In genomic region chr14:23494223-23494622, GRCh38 we compare ENCODE assay signal across 16 cellular contexts. TPM values are rescaled to one million over a fixed set of nuclear protein-coding genes. Genes with fewer than 3 reads are reported as not detected.
A peak's percentile ranks its signal among the peaks of the same experiment; 100 is the strongest.
DNase-seq lines count a peak whose midpoint lies in the region; ATAC-seq and TF ChIP-seq lines count a peak whose summit lies in the region.
"Had no signal": no experiment of that assay in that cellular context is flagged by ENCODE, and none has a peak within 500 bp of the region (broad histone marks: within the 10 kb centered on the region; RNA-seq: fewer than 3 reads in every experiment).

No MANE protein-coding gene starts in this region.

- H3K27me3 Mint-ChIP-seq in natural killer cell (ENCODE audit: low read depth in 2 of 2), result no peaks in the 10 kb centered on the region
- H3K27me3 Mint-ChIP-seq: activated B cell treated with CpG ODN at 0.5 μM for 24 hours; activated naive CD8-positive, alpha-beta T cell had no signal

- no peaks in the 10 kb centered on the region for H3K4me1 Mint-ChIP-seq in natural killer cell
- H3K4me1 Mint-ChIP-seq: activated B cell treated with CpG ODN at 0.5 μM for 24 hours had no signal

- 0 out of 2 replicates have a peak overlapping the region, but pooled peaks have one; percentile 3 for H3K9ac ChIP-seq in HUES48 (ENCODE audit: low read depth, low read length)

- H3K4me3 Mint-ChIP-seq in natural killer cell, result no peak overlapping the region
- H3K4me3 Mint-ChIP-seq: activated B cell treated with CpG ODN at 0.5 μM for 24 hours; activated naive CD8-positive, alpha-beta T cell had no signal

- H3K36me3 Mint-ChIP-seq in natural killer cell, result no peaks in the 10 kb centered on the region
- H3K36me3 Mint-ChIP-seq: activated naive CD8-positive, alpha-beta T cell had no signal

- no peak overlapping the region for H3K4me3 ChIP-seq in HUES48 (ENCODE audit: low read depth, low read length)
- H3K4me3 ChIP-seq: Peyer's patch, spleen had no signal

- DNase-seq in AG08396 (ENCODE audit: low spot score) (peak; percentile 25), cerebellar cortex (ENCODE audit: low spot score) (peak; percentile 85), kidney tubule cell (ENCODE audit: low spot score) (peak; percentile 9), natural killer cell (no peak), NCI-H1436 treated with DMSO at 0.1 percent for 48 hours (lab: John Stamatoyannopoulos, UW) (no peak), NCI-H1694 (lab: John Stamatoyannopoulos, UW) (no peak), activated T-cell treated with anti-CD3 and anti-CD28 coated beads for 4 hours (no peak)
- DNase-seq: activated B cell treated with CpG ODN at 0.5 μM for 24 hours, NCI-H510A treated with DMSO at 0.1 percent for 48 hours, Peyer's patch, spleen, SW 1271 had no signal

- no peak overlapping the region for H3K27ac Mint-ChIP-seq in natural killer cell
- H3K27ac Mint-ChIP-seq: activated B cell treated with CpG ODN at 0.5 μM for 24 hours; activated naive CD8-positive, alpha-beta T cell had no signal

- H3K4me1 ChIP-seq in HUES48 (ENCODE audit: control insufficient read depth, insufficient read depth, low read length), result peaks cover 14% of the 10 kb centered on the region
- H3K4me1 ChIP-seq: Peyer's patch had no signal

- no peaks in the 10 kb centered on the region for H3K9me3 ChIP-seq in HUES48 (ENCODE audit: control insufficient read depth, insufficient read depth, low read length)
- H3K9me3 ChIP-seq: Peyer's patch, spleen had no signal

- H3K27me3 ChIP-seq in HUES48 (ENCODE audit: control insufficient read depth, insufficient read depth, low read length), result no peaks in the 10 kb centered on the region
- H3K27me3 ChIP-seq: Peyer's patch, spleen had no signal

- H3K36me3 ChIP-seq in HUES48 (ENCODE audit: control insufficient read depth, insufficient read depth, low read length), result no peaks in the 10 kb centered on the region
- H3K36me3 ChIP-seq: Peyer's patch had no signal

- intact Hi-C loops in natural killer cell (cut with micrococcal nuclease), result no loop called here

- TF ChIP-seq CTCF in natural killer cell (IDR thresholded peaks at IDR 0.05), result no peak

- ATAC-seq in natural killer cell, result no peak

- H3K27ac ChIP-seq in HUES48 (ENCODE audit: low read depth, low read length), result peak overlapping the region; percentile 85
- H3K27ac ChIP-seq: epithelial cell of prostate, Peyer's patch, spleen had no signal

- no peaks in the 10 kb centered on the region for H3K9me3 Mint-ChIP-seq in natural killer cell
- H3K9me3 Mint-ChIP-seq: activated B cell treated with CpG ODN at 0.5 μM for 24 hours had no signal

RNA-seq across cellular contexts. Expression of gene NGDN, which starts 24.7 kb away (rescaled TPM):
- total RNA-seq in natural killer cell, result 100 to 1,000 TPM; 110 to 136 (median 126) TPM

RNA-seq across cellular contexts. Expression of gene ZFHX2, which starts 57.3 kb away (rescaled TPM):
- total RNA-seq in natural killer cell, result under 1 TPM; 0.07 to 0.72 (median 0.45) TPM

RNA-seq across cellular contexts. Expression of gene MYH7, which starts 58.8 kb away (rescaled TPM):
- not detected for total RNA-seq in natural killer cell
- total RNA-seq: activated B cell treated with CpG ODN at 0.5 μM for 24 hours, omental fat pad had no signal

Comparison
In these comparisons a context has a peak if more than half of its experiments do, and no peak if none do; other contexts are left out.
1. DNase-seq: peak in AG08396 (single experiment), cerebellar cortex (single experiment) and kidney tubule cell (single experiment); none in natural killer cell (single experiment), NCI-H1436 treated with DMSO at 0.1 percent for 48 hours (single experiment), NCI-H1694 (single experiment) and activated T-cell treated with anti-CD3 and anti-CD28 coated beads for 4 hours (single experiment).